9 cellular contexts compared by ENCODE assay signal in genomic region chr1:67148516-67149178, GRCh38. TPM values are rescaled to one million over a fixed set of nuclear protein-coding genes. Genes with fewer than 3 reads are reported as not detected.
A peak's percentile ranks its signal among the peaks of the same experiment; 100 is the strongest.
DNase-seq lines count a peak whose midpoint lies in the region; ATAC-seq and TF ChIP-seq lines count a peak whose summit lies in the region.
"Had no signal": no experiment of that assay in that cellular context is flagged by ENCODE, and none has a peak within 500 bp of the region (broad histone marks: within the 10 kb centered on the region; RNA-seq: fewer than 3 reads in every experiment).

No MANE protein-coding gene starts in this region.

- no peak for TF ChIP-seq CTCF in vagina (IDR thresholded peaks at IDR 0.05)

- no peaks in the 10 kb centered on the region for H3K27me3 ChIP-seq in vagina

- ATAC-seq in GM18498 (IDR thresholded peaks at IDR 0.05; ENCODE audit: unreplicated experiment) = peak; percentile 38
- ATAC-seq in left lobe of liver = peak; percentile 61

- H3K4me3 ChIP-seq in vagina = no peak overlapping the region
- H3K4me3 ChIP-seq: SK-N-MC had no signal

- intact Hi-C loops in vagina (cut with DNase I) = loop anchor here (5.0 kb wide), 2 partner anchors 151 to 386 kb away; no protein-coding TSS in a partner anchor

- peaks cover 5% of the 10 kb centered on the region for H3K4me1 ChIP-seq in vagina

- H3K9me3 ChIP-seq in vagina = no peaks in the 10 kb centered on the region

- peak; percentile 39 for DNase-seq in HCEC 1CT
- DNase-seq in OCI-M1 (lab: John Stamatoyannopoulos, UW) = peak; percentile 79
- no peak for DNase-seq in left lobe of liver (ENCODE audit: low spot score)
- DNase-seq in vagina (ENCODE audit: extremely low spot score in 2 of 2) = no peak
- no peak for DNase-seq in SK-N-DZ (ENCODE audit: low spot score)
- no peak for DNase-seq in hypothalamus (lab: John Stamatoyannopoulos, UW)
- DNase-seq in activated CD4-positive, alpha-beta T cell treated with anti-CD3 and anti-CD28 coated beads, Interleukin-2, amount 50 U/mL, for 4 hours = no peak

- H3K27ac ChIP-seq in vagina = no peak overlapping the region
- H3K27ac ChIP-seq: SK-N-MC had no signal

- H3K36me3 ChIP-seq in vagina = no peaks in the 10 kb centered on the region

- TF ChIP-seq POLR2A in vagina (IDR thresholded peaks at IDR 0.05) = no peak

RNA-seq across cellular contexts. Expression of gene C1orf141, which starts 13.9 kb away (rescaled TPM):
- total RNA-seq in left lobe of liver (not detected), vagina (not detected)
- polyA plus RNA-seq in SK-N-DZ (2014; cell fraction: cytosol; rRNA removed) = not detected in 2 replicates
- polyA plus RNA-seq in SK-N-DZ (2014; cell fraction: nucleus; rRNA removed) = not detected in 2 replicates

RNA-seq across cellular contexts. Expression of gene IL23R, which starts 17.6 kb away (rescaled TPM):
- total RNA-seq in left lobe of liver = 0.10 TPM
- total RNA-seq in vagina = not detected
- polyA plus RNA-seq in SK-N-DZ (2014; cell fraction: cytosol; rRNA removed) = 0.05 and 0.81 TPM in 2 replicates
- polyA plus RNA-seq in SK-N-DZ (2014; cell fraction: nucleus; rRNA removed) = 0.96 TPM in 1 of 2 replicates, not detected in the other

Comparison
In these comparisons a context has a peak if more than half of its experiments do, and no peak if none do; other contexts are left out.
1. DNase-seq: peak in HCEC 1CT (single experiment) and OCI-M1 (single experiment); none in left lobe of liver (single experiment), vagina (0 of 2), SK-N-DZ (single experiment), hypothalamus (0 of 51) and activated CD4-positive, alpha-beta T cell treated with anti-CD3 and anti-CD28 coated beads, Interleukin-2, amount 50 U/mL, for 4 hours (0 of 2).